ENCODE assay signal across 18 cellular contexts in the genomic region with DNA sequence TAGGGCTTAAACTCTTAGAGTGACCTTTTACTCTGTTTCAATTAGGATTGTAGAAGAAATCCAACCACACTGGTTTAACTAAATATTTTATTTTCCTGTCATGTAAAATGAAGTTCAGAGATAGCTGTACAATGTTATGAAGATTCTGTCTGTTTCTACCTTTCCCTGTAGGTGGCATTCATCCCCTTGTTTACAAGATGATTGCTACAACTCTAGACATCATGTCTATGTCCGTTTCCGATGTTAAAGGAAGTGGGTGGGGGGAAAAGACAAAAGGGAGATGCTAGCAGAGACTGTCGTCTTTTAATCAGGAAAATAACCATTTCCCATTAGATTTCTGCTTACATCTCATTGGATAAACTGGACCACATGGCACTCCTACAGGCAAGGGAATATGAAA. TPM values are rescaled to one million over a fixed set of nuclear protein-coding genes. Genes with fewer than 3 reads are reported as not detected.
DNase-seq lines count a peak whose midpoint lies in the region; ATAC-seq, FAIRE-seq and TF ChIP-seq lines count a peak whose summit lies in the region.
"Had no signal": no experiment of that assay in that cellular context is flagged by ENCODE, and none has a peak within 500 bp of the region (broad histone marks: within the 10 kb centered on the region; RNA-seq: fewer than 3 reads in every experiment).

No MANE protein-coding gene starts in this region.

- WGBS in HepG2 (ENCODE audit: low lambda C conversion rate), result 2% methylated on average over 3 of the region's 3 CpGs
- 24% methylated on average over 3 of the region's 3 CpGs for WGBS in right lobe of liver (ENCODE audit: insufficient coverage, low coverage, low lambda C conversion rate, missing lambda C conversion rate)

- TF ChIP-seq RAD21 in HepG2 (CRISPR knock-in tag; IDR thresholded peaks at IDR 0.05), result no peak

- FAIRE-seq in HepG2 (lab: Jason Lieb, UNC), result no peak
- no peak for FAIRE-seq in urothelium cell line (lab: Jason Lieb, UNC)
- FAIRE-seq: H54 had no signal

- ATAC-seq in HepG2, result no peak
- ATAC-seq in right lobe of liver, result no peak
- no peak for ATAC-seq in GM21360 (IDR thresholded peaks at IDR 0.05; ENCODE audit: unreplicated experiment)
- ATAC-seq: heart left ventricle had no signal

- no TSS peak for BruUV-seq in HepG2 (replicated peaks; lab: Mats Ljungman, UMichigan)

- CTCF ChIA-PET in HepG2 (lab: Yijun Ruan, JAX; ENCODE audit: low intra/inter-chr PET ratio, low total read pairs), result no interaction called here

- TF ChIP-seq EP300 in HepG2 (IDR thresholded peaks at IDR 0.05; ENCODE audit: low read depth in 2 of 2, low read length in 2 of 2), result no peak
- no peak for TF ChIP-seq EP300 in HepG2 (CRISPR knock-in tag; IDR thresholded peaks at IDR 0.05; ENCODE audit: borderline replicate concordance)

- H3K27me3 ChIP-seq in HepG2 (ENCODE audit: control insufficient read depth in 1 of 2, insufficient read depth in 2 of 2, low read length in 2 of 2) (no peaks in the 10 kb centered on the region), right lobe of liver (no peaks in the 10 kb centered on the region)
- H3K27me3 ChIP-seq: heart left ventricle, ovary, SJSA1 had no signal

- H3K36me3 ChIP-seq in HepG2 (replicated peaks in 1 of 2; ENCODE audit: control insufficient read depth in 1 of 2, insufficient read depth in 2 of 2, low read length in 2 of 2) (no peaks in the 10 kb centered on the region), right lobe of liver (no peaks in the 10 kb centered on the region)
- H3K36me3 ChIP-seq: heart left ventricle, ovary, SJSA1 had no signal

- H2AFZ ChIP-seq in HepG2 (ENCODE audit: low read length), result no peak overlapping the region

- H3K4me1 ChIP-seq in HepG2 (ENCODE audit: insufficient read depth, low read length) (no peaks in the 10 kb centered on the region), right lobe of liver (no peaks in the 10 kb centered on the region)
- H3K4me1 ChIP-seq: heart left ventricle, SJSA1 had no signal

- H3K27ac ChIP-seq in HepG2 (ENCODE audit: extremely low read length, insufficient read depth, low read length) (no peak overlapping the region), right lobe of liver (no peak overlapping the region)
- H3K27ac ChIP-seq: heart left ventricle, ovary, SJSA1 had no signal

- in situ Hi-C loops in HepG2 (cut with HindIII; ENCODE audit: extremely low pct_ligation_motif_present, low pct_unique_long_range_greater_than_20kb), result no loop called here

- H3K4me3 ChIP-seq in HepG2 (replicated peaks in 1 of 3; ENCODE audit: insufficient read depth in 1 of 3, low read depth in 2 of 3, low read length in 3 of 3) (no peak overlapping the region), right lobe of liver (no peak overlapping the region)
- H3K4me3 ChIP-seq: heart left ventricle, lung, ovary, SJSA1 had no signal

- H3K9me3 ChIP-seq in HepG2 (ENCODE audit: low read length) (no peaks in the 10 kb centered on the region), right lobe of liver (no peaks in the 10 kb centered on the region)
- H3K9me3 ChIP-seq: ovary, SJSA1 had no signal

- DNase-seq in HepG2 (ENCODE audit: low spot score) (peak; percentile 0), right lobe of liver (no peak), SW480 (ENCODE audit: low spot score) (peak; percentile 4), urothelium cell line (ENCODE audit: low spot score) (peak; percentile 16), NCI-H187 treated with DMSO at 0.1 percent for 48 hours (lab: John Stamatoyannopoulos, UW) (no peak)
- no peak for DNase-seq in stimulated activated naive CD4-positive, alpha-beta T cell (lab: John Stamatoyannopoulos, UW)
- DNase-seq: activated CD4-positive, alpha-beta T cell treated with anti-CD3 and anti-CD28 coated beads, Interleukin-2, amount 50 U/mL, for 1 hour; GF-D8; heart left ventricle; KBM-7; NCI-H226; ovary had no signal

- H3K4me2 ChIP-seq in HepG2 (ENCODE audit: low read depth, low read length), result no peak overlapping the region

- no peak for TF ChIP-seq CTCF in HepG2 (CRISPR knock-in tag; IDR thresholded peaks at IDR 0.05)
- TF ChIP-seq CTCF in right lobe of liver (IDR thresholded peaks at IDR 0.05), result no peak
- peak; percentile 58 for TF ChIP-seq CTCF in LNCAP (IDR thresholded peaks at IDR 0.05)

- POLR2A ChIA-PET in HepG2 (lab: Yijun Ruan, JAX), result no interaction called here

- H3K79me2 ChIP-seq in HepG2 (ENCODE audit: insufficient read depth, low read length), result no peaks in the 10 kb centered on the region

- TF ChIP-seq POLR2A in HepG2 (IDR thresholded peaks at IDR 0.05; ENCODE audit: insufficient read depth in 1 of 2, low read depth in 2 of 2, low read length in 2 of 2) (no peak), right lobe of liver (IDR thresholded peaks at IDR 0.05) (no peak)

- no peak overlapping the region for H3K9ac ChIP-seq in HepG2 (ENCODE audit: insufficient read depth, low read depth, low read length)

- intact Hi-C loops in HepG2 (cut with micrococcal nuclease; ENCODE audit: unreplicated experiment), result no loop called here
- intact Hi-C loops in right lobe of liver (cut with DNase I), result no loop called here

- H4K20me1 ChIP-seq in HepG2 (ENCODE audit: insufficient read depth, low read length), result no peaks in the 10 kb centered on the region

TF ChIP-seq in HepG2, 621 proteins besides CTCF, POLR2A, EP300 and RAD21:
- TF ChIP-seq NFYC (CRISPR knock-in tag; IDR thresholded peaks at IDR 0.05), result no peak
- TF ChIP-seq, protein P1, sequence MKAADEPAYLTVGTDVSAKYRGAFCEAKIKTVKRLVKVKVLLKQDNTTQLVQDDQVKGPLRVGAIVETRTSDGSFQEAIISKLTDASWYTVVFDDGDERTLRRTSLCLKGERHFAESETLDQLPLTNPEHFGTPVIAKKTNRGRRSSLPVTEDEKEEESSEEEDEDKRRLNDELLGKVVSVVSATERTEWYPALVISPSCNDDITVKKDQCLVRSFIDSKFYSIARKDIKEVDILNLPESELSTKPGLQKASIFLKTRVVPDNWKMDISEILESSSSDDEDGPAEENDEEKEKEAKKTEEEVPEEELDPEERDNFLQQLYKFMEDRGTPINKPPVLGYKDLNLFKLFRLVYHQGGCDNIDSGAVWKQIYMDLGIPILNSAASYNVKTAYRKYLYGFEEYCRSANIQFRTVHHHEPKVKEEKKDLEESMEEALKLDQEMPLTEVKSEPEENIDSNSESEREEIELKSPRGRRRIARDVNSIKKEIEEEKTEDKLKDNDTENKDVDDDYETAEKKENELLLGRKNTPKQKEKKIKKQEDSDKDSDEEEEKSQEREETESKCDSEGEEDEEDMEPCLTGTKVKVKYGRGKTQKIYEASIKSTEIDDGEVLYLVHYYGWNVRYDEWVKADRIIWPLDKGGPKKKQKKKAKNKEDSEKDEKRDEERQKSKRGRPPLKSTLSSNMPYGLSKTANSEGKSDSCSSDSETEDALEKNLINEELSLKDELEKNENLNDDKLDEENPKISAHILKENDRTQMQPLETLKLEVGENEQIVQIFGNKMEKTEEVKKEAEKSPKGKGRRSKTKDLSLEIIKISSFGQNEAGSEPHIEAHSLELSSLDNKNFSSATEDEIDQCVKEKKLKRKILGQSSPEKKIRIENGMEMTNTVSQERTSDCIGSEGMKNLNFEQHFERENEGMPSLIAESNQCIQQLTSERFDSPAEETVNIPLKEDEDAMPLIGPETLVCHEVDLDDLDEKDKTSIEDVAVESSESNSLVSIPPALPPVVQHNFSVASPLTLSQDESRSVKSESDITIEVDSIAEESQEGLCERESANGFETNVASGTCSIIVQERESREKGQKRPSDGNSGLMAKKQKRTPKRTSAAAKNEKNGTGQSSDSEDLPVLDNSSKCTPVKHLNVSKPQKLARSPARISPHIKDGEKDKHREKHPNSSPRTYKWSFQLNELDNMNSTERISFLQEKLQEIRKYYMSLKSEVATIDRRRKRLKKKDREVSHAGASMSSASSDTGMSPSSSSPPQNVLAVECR (CRISPR knock-in tag; IDR thresholded peaks at IDR 0.05; ENCODE audit: borderline replicate concordance), result no peak
- TF ChIP-seq ZNF792 (CRISPR knock-in tag; IDR thresholded peaks at IDR 0.05), result no peak
- no peak for TF ChIP-seq ZNF205 (CRISPR knock-in tag; IDR thresholded peaks at IDR 0.05)
- TF ChIP-seq MEIS1 (CRISPR knock-in tag; IDR thresholded peaks at IDR 0.05; ENCODE audit: borderline replicate concordance), result no peak
- no peak for TF ChIP-seq PLRG1 (conservative IDR thresholded peaks at IDR 0.05)

RNA-seq across cellular contexts. Expression of a gene that starts 30.9 kb away (rescaled TPM):
- total RNA-seq in HepG2 (2016; rRNA removed; fragmentation: Illumina TruSeq; extraction: Trizol) (not detected in 2 replicates), right lobe of liver (under 1 TPM in 2 of 6 experiments, not detected in 4; 0.09 to 0.69 TPM)
- not detected in 2 replicates for total RNA-seq in HepG2 (2016; cell fraction: cytosol; rRNA removed; fragmentation: Illumina TruSeq; extraction: Trizol; ENCODE audit: low read depth)
- not detected in 2 replicates for total RNA-seq in HepG2 (2016; cell fraction: insoluble cytoplasmic fraction; rRNA removed; fragmentation: Illumina TruSeq; extraction: Trizol)
- total RNA-seq in HepG2 (2016; cell fraction: membrane; rRNA removed; fragmentation: Illumina TruSeq; extraction: Trizol), result not detected in 2 replicates
- total RNA-seq in HepG2 (2016; cell fraction: nucleus; rRNA removed; fragmentation: Illumina TruSeq; extraction: Trizol), result not detected in 2 replicates
- polyA plus RNA-seq in HepG2 (2011; rRNA removed), result not detected in 2 replicates
- polyA plus RNA-seq in HepG2 (2011; cell fraction: cytosol; rRNA removed), result not detected in 2 replicates
- not detected in 2 replicates for polyA plus RNA-seq in HepG2 (2011; cell fraction: nucleus; rRNA removed)
- not detected in 2 replicates for polyA plus RNA-seq in HepG2 (2012)
- not detected in 2 replicates for polyA plus RNA-seq in HepG2 (2016; cell fraction: cytosol; fragmentation: Illumina TruSeq; extraction: Trizol; ENCODE audit: low read depth)
- not detected in 2 replicates for polyA plus RNA-seq in HepG2 (2016; cell fraction: insoluble cytoplasmic fraction; fragmentation: Illumina TruSeq; extraction: Trizol; ENCODE audit: low read depth)
- polyA plus RNA-seq in HepG2 (2016; cell fraction: membrane; fragmentation: Illumina TruSeq; extraction: Trizol; ENCODE audit: low read depth), result not detected in 2 replicates
- polyA plus RNA-seq in HepG2 (2016; cell fraction: nucleus; fragmentation: Illumina TruSeq; extraction: Trizol; ENCODE audit: insufficient read depth, low read depth), result not detected in 2 replicates
- 1.6 TPM in 1 of 2 replicates, not detected in the other for polyA minus RNA-seq in HepG2 (2011; rRNA and poly(A)+ RNA removed; ENCODE audit: low replicate concordance)
- polyA minus RNA-seq in HepG2 (2011; cell fraction: cytosol; rRNA and poly(A)+ RNA removed), result not detected in 2 replicates
- polyA minus RNA-seq in HepG2 (2011; cell fraction: nucleus; rRNA and poly(A)+ RNA removed), result not detected in 2 replicates
- total RNA-seq: activated T-helper 2 cell treated with anti-CD3 and anti-CD28 coated beads, Interferon-gamma antibody, Interleukin-2, Interleukin-4, amounts not matched to agents 10 μg/mL and 5 μg/mL and 100 μg/mL, durations not matched to agents 14 hours and 24 hours and 36 hours had no signal
- polyA plus RNA-seq: heart left ventricle had no signal

Comparison
In these comparisons a context has a peak if more than half of its experiments do, and no peak if none do; other contexts are left out.
1. DNase-seq: peak in HepG2 (single experiment), SW480 (single experiment) and urothelium cell line (single experiment); none in right lobe of liver (0 of 3), NCI-H187 treated with DMSO at 0.1 percent for 48 hours (single experiment) and stimulated activated naive CD4-positive, alpha-beta T cell (0 of 6).